Comparison of ENCODE assay signal across 2 cellular contexts in the genomic region with DNA sequence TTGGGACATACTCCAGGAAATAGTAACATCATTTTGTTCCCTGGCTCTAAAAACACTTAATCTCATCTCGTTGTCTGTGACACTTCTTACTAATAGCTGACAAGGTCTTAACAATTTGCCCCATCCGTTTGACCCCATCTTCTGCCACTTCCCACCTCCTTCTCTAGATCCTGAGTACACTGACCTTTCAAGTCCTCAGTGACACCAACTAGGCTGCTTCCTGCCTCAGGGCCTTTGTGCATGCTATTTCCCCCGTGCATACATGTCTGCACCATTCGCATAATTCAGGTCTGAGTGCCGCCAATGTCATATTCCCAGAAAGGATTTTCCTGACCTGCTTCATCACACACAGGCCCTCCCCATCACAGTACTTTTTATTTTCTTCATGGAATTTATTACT.
TF ChIP-seq lines count a peak whose summit lies in the region.

No MANE protein-coding gene starts in this region.

TF ChIP-seq in GM23338, 12 proteins besides CTCF, POLR2A, EP300 and RAD21 (continued from another document):
- TF ChIP-seq REST (IDR thresholded peaks at IDR 0.05; ENCODE audit: unreplicated experiment): no peak
- TF ChIP-seq, protein P1, sequence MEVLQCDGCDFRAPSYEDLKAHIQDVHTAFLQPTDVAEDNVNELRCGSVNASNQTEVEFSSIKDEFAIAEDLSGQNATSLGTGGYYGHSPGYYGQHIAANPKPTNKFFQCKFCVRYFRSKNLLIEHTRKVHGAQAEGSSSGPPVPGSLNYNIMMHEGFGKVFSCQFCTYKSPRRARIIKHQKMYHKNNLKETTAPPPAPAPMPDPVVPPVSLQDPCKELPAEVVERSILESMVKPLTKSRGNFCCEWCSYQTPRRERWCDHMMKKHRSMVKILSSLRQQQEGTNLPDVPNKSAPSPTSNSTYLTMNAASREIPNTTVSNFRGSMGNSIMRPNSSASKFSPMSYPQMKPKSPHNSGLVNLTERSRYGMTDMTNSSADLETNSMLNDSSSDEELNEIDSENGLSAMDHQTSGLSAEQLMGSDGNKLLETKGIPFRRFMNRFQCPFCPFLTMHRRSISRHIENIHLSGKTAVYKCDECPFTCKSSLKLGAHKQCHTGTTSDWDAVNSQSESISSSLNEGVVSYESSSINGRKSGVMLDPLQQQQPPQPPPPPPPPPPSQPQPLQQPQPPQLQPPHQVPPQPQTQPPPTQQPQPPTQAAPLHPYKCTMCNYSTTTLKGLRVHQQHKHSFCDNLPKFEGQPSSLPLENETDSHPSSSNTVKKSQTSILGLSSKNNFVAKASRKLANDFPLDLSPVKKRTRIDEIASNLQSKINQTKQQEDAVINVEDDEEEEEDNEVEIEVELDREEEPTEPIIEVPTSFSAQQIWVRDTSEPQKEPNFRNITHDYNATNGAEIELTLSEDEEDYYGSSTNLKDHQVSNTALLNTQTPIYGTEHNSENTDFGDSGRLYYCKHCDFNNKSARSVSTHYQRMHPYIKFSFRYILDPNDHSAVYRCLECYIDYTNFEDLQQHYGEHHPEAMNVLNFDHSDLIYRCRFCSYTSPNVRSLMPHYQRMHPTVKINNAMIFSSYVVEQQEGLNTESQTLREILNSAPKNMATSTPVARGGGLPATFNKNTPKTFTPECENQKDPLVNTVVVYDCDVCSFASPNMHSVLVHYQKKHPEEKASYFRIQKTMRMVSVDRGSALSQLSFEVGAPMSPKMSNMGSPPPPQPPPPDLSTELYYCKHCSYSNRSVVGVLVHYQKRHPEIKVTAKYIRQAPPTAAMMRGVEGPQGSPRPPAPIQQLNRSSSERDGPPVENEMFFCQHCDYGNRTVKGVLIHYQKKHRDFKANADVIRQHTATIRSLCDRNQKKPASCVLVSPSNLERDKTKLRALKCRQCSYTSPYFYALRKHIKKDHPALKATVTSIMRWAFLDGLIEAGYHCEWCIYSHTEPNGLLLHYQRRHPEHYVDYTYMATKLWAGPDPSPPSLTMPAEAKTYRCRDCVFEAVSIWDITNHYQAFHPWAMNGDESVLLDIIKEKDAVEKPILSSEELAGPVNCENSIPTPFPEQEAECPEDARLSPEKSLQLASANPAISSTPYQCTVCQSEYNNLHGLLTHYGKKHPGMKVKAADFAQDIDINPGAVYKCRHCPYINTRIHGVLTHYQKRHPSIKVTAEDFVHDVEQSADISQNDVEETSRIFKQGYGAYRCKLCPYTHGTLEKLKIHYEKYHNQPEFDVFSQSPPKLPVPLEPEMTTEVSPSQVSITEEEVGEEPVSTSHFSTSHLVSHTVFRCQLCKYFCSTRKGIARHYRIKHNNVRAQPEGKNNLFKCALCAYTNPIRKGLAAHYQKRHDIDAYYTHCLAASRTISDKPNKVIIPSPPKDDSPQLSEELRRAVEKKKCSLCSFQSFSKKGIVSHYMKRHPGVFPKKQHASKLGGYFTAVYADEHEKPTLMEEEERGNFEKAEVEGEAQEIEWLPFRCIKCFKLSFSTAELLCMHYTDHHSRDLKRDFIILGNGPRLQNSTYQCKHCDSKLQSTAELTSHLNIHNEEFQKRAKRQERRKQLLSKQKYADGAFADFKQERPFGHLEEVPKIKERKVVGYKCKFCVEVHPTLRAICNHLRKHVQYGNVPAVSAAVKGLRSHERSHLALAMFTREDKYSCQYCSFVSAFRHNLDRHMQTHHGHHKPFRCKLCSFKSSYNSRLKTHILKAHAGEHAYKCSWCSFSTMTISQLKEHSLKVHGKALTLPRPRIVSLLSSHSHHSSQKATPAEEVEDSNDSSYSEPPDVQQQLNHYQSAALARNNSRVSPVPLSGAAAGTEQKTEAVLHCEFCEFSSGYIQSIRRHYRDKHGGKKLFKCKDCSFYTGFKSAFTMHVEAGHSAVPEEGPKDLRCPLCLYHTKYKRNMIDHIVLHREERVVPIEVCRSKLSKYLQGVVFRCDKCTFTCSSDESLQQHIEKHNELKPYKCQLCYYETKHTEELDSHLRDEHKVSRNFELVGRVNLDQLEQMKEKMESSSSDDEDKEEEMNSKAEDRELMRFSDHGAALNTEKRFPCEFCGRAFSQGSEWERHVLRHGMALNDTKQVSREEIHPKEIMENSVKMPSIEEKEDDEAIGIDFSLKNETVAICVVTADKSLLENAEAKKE (CRISPR knock-in tag; IDR thresholded peaks at IDR 0.05): no peak
- TF ChIP-seq, protein P2, sequence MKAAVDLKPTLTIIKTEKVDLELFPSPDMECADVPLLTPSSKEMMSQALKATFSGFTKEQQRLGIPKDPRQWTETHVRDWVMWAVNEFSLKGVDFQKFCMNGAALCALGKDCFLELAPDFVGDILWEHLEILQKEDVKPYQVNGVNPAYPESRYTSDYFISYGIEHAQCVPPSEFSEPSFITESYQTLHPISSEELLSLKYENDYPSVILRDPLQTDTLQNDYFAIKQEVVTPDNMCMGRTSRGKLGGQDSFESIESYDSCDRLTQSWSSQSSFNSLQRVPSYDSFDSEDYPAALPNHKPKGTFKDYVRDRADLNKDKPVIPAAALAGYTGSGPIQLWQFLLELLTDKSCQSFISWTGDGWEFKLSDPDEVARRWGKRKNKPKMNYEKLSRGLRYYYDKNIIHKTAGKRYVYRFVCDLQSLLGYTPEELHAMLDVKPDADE (IDR thresholded peaks at IDR 0.05): no peak
- TF ChIP-seq JUNB (IDR thresholded peaks at IDR 0.05; ENCODE audit: unreplicated experiment): no peak
- no peak for TF ChIP-seq NANOG (IDR thresholded peaks at IDR 0.05; ENCODE audit: borderline replicate concordance)

TF ChIP-seq in GM12878, 131 proteins besides CTCF, POLR2A, EP300 and RAD21 (continued from another document):
- TF ChIP-seq, protein P3, sequence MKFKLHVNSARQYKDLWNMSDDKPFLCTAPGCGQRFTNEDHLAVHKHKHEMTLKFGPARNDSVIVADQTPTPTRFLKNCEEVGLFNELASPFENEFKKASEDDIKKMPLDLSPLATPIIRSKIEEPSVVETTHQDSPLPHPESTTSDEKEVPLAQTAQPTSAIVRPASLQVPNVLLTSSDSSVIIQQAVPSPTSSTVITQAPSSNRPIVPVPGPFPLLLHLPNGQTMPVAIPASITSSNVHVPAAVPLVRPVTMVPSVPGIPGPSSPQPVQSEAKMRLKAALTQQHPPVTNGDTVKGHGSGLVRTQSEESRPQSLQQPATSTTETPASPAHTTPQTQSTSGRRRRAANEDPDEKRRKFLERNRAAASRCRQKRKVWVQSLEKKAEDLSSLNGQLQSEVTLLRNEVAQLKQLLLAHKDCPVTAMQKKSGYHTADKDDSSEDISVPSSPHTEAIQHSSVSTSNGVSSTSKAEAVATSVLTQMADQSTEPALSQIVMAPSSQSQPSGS (IDR thresholded peaks at IDR 0.05; ENCODE audit: low read length): no peak
- TF ChIP-seq HDGF (IDR thresholded peaks at IDR 0.05): no peak
- TF ChIP-seq, protein P4, sequence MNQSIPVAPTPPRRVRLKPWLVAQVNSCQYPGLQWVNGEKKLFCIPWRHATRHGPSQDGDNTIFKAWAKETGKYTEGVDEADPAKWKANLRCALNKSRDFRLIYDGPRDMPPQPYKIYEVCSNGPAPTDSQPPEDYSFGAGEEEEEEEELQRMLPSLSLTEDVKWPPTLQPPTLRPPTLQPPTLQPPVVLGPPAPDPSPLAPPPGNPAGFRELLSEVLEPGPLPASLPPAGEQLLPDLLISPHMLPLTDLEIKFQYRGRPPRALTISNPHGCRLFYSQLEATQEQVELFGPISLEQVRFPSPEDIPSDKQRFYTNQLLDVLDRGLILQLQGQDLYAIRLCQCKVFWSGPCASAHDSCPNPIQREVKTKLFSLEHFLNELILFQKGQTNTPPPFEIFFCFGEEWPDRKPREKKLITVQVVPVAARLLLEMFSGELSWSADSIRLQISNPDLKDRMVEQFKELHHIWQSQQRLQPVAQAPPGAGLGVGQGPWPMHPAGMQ (IDR thresholded peaks at IDR 0.05; ENCODE audit: borderline replicate concordance): no peak
- TF ChIP-seq POLR2AphosphoS5 (IDR thresholded peaks at IDR 0.05; ENCODE audit: low read length): no peak
- TF ChIP-seq KLF5 (IDR thresholded peaks at IDR 0.05; ENCODE audit: partially characterized antibody): no peak
- no peak for TF ChIP-seq TAF1 (IDR thresholded peaks at IDR 0.05; ENCODE audit: borderline replicate concordance, low read depth, low read length)
TF ChIP-seq in GM12878: peak in this region for 0.
